In genomic region chr7:82109288-82109687, GRCh38 we compare ENCODE assay signal across 16 cellular contexts.
A peak's percentile ranks its signal among the peaks of the same experiment; 100 is the strongest.
DNase-seq lines count a peak whose midpoint lies in the region; ATAC-seq, FAIRE-seq and TF ChIP-seq lines count a peak whose summit lies in the region.
"Had no signal": no experiment of that assay in that cellular context is flagged by ENCODE, and none has a peak within 500 bp of the region (broad histone marks: within the 10 kb centered on the region; RNA-seq: fewer than 3 reads in every experiment).

No MANE protein-coding gene starts in this region.

- no peak overlapping the region for H3K4me3 Mint-ChIP-seq in osteocyte (ENCODE audit: unreplicated experiment)
- no peak overlapping the region for H3K4me3 Mint-ChIP-seq in activated CD8-positive, alpha-beta T cell treated with anti-CD3 and anti-CD28 coated beads, Interleukin-2, amount 10 ng/mL, durations not matched to agents 7 days and 5 days
- H3K4me3 Mint-ChIP-seq: activated CD8-positive, alpha-beta memory T cell treated with anti-CD3 and anti-CD28 coated beads, Interleukin-2, amount 10 ng/mL, durations not matched to agents 7 days and 5 days had no signal

- DNase-seq in Panc1 (ENCODE audit: low read depth, low spot score) (peak; percentile 15), endothelial cell of umbilical vein (ENCODE audit: low read depth, low spot score) (peak; percentile 88), osteocyte (ENCODE audit: extremely low spot score, unreplicated experiment) (no peak), putamen (ENCODE audit: low spot score) (no peak), lower lobe of right lung (no peak), inferior parietal cortex (ENCODE audit: extremely low spot score) (no peak)
- no peak for DNase-seq in activated CD8-positive, alpha-beta T cell treated with anti-CD3 and anti-CD28 coated beads, Interleukin-2, amount 10 ng/mL, durations not matched to agents 7 days and 5 days
- DNase-seq: activated CD8-positive, alpha-beta memory T cell treated with anti-CD3 and anti-CD28 coated beads, Interleukin-2, amount 10 ng/mL, durations not matched to agents 7 days and 5 days; dorsolateral prefrontal cortex; hippocampal formation; mucosa of descending colon; NCI-H345; psoas muscle; RPMI8226 had no signal

- ATAC-seq in GM18907 (IDR thresholded peaks at IDR 0.05; ENCODE audit: unreplicated experiment) (peak; percentile 53), Panc1 (no peak), lower lobe of right lung (no peak)
- no peak for ATAC-seq in activated CD8-positive, alpha-beta T cell treated with anti-CD3 and anti-CD28 coated beads, Interleukin-2, amount 10 ng/mL, durations not matched to agents 7 days and 5 days
- ATAC-seq: activated CD8-positive, alpha-beta memory T cell treated with anti-CD3 and anti-CD28 coated beads, Interleukin-2, amount 10 ng/mL, durations not matched to agents 7 days and 5 days; activated naive CD4-positive, alpha-beta T cell treated with anti-CD3 and anti-CD28 coated beads, Interleukin-2, amount 50 U/mL, for 72 hours; mucosa of descending colon had no signal

- no peaks in the 10 kb centered on the region for H4K20me1 ChIP-seq in endothelial cell of umbilical vein (replicated peaks; ENCODE audit: control insufficient read depth, extremely low read depth, insufficient read depth, low read length)

- BruUV-seq in Panc1 (replicated peaks; lab: Mats Ljungman, UMichigan) (no TSS peak), endothelial cell of umbilical vein (replicated peaks; lab: Mats Ljungman, UMichigan) (no TSS peak)

- no peak for TF ChIP-seq CTCF in Panc1 (IDR thresholded peaks at IDR 0.05)
- TF ChIP-seq CTCF in endothelial cell of umbilical vein (IDR thresholded peaks at IDR 0.05; ENCODE audit: extremely low read depth in 1 of 2, insufficient read depth in 1 of 2, low read depth in 1 of 2, low read length in 2 of 2): no peak
- TF ChIP-seq CTCF in osteocyte (IDR thresholded peaks at IDR 0.05): no peak
- no peak for TF ChIP-seq CTCF in lower lobe of right lung (IDR thresholded peaks at IDR 0.05)

- CTCF ChIA-PET in Panc1 (lab: Charles Lee): no interaction called here
- CTCF ChIA-PET in endothelial cell of umbilical vein (lab: Charles Lee): interaction anchor here (0.7 to 1.7 kb wide), 4 partner anchors 21 to 125 kb away, joined by 3 to 4 read pairs (median 3); no protein-coding TSS in a partner anchor
- CTCF ChIA-PET in activated CD8-positive, alpha-beta T cell treated with anti-CD3 and anti-CD28 coated beads, Interleukin-2, amount 10 ng/mL, durations not matched to agents 7 days and 5 days (lab: Charles Lee): no interaction called here

- H3K4me1 Mint-ChIP-seq in osteocyte (ENCODE audit: unreplicated experiment): peaks cover 11% of the 10 kb centered on the region
- H3K4me1 Mint-ChIP-seq in activated CD8-positive, alpha-beta T cell treated with anti-CD3 and anti-CD28 coated beads, Interleukin-2, amount 10 ng/mL, durations not matched to agents 7 days and 5 days (ENCODE audit: low read depth): no peaks in the 10 kb centered on the region
- H3K4me1 Mint-ChIP-seq: activated CD8-positive, alpha-beta memory T cell treated with anti-CD3 and anti-CD28 coated beads, Interleukin-2, amount 10 ng/mL, durations not matched to agents 7 days and 5 days had no signal

- no peak for TF ChIP-seq POLR2A in endothelial cell of umbilical vein (IDR thresholded peaks at IDR 0.05; ENCODE audit: low read depth, low read length)

- no peaks in the 10 kb centered on the region for H3K9me3 ChIP-seq in Panc1 (ENCODE audit: control insufficient read depth, insufficient read depth, low read depth, low read length)
- no peaks in the 10 kb centered on the region for H3K9me3 ChIP-seq in endothelial cell of umbilical vein (replicated peaks; ENCODE audit: control insufficient read depth, insufficient read depth, low read length)
- no peaks in the 10 kb centered on the region for H3K9me3 ChIP-seq in lower lobe of right lung
- H3K9me3 ChIP-seq: mucosa of descending colon, psoas muscle had no signal

- H3K4me3 ChIP-seq in Panc1 (ENCODE audit: low read depth in 2 of 2, low read length in 2 of 2): no peak overlapping the region
- H3K4me3 ChIP-seq in endothelial cell of umbilical vein (replicated peaks in 1 of 3; ENCODE audit: insufficient read depth in 1 of 3, low read depth in 1 of 3, low read length in 3 of 3): no peak overlapping the region
- no peak overlapping the region for H3K4me3 ChIP-seq in lower lobe of right lung
- H3K4me3 ChIP-seq: dorsolateral prefrontal cortex, mucosa of descending colon, psoas muscle had no signal

- H3K4me2 ChIP-seq in endothelial cell of umbilical vein (ENCODE audit: insufficient read depth, low read length): peak overlapping the region; percentile 67

- in situ Hi-C loops in Panc1 (cut with HindIII; ENCODE audit: low pct_unique_long_range_greater_than_20kb, low sequenced_read_pairs): no loop called here

- H2AFZ ChIP-seq in endothelial cell of umbilical vein (ENCODE audit: low read depth, low read length): no peak overlapping the region

- intact Hi-C loops in Panc1 (cut with micrococcal nuclease; ENCODE audit: unreplicated experiment) (no loop called here), endothelial cell of umbilical vein (cut with micrococcal nuclease) (loop anchor here (2.0 to 10.0 kb wide), 4 partner anchors 64 to 486 kb away; no protein-coding TSS in a partner anchor), lower lobe of right lung (cut with DNase I) (no loop called here)

- no peaks in the 10 kb centered on the region for H3K36me3 ChIP-seq in Panc1 (ENCODE audit: control insufficient read depth, insufficient read depth, low read length)
- no peaks in the 10 kb centered on the region for H3K36me3 ChIP-seq in endothelial cell of umbilical vein (ENCODE audit: control insufficient read depth in 2 of 2, extremely low read depth in 1 of 2, insufficient read depth in 2 of 2, low read length in 2 of 2)
- H3K36me3 ChIP-seq in lower lobe of right lung: no peaks in the 10 kb centered on the region

- peak; percentile 47 for FAIRE-seq in endothelial cell of umbilical vein (lab: Jason Lieb, UNC)

- H3K4me1 ChIP-seq in Panc1 (ENCODE audit: control insufficient read depth, insufficient read depth, low read length) (no peaks in the 10 kb centered on the region), endothelial cell of umbilical vein (ENCODE audit: control insufficient read depth, extremely low read depth, insufficient read depth, low read length) (peaks cover 27% of the 10 kb centered on the region), lower lobe of right lung (no peaks in the 10 kb centered on the region)

- dilution Hi-C loops in endothelial cell of umbilical vein (cut with MboI; ENCODE audit: extremely low pct_ligation_motif_present, low sequenced_read_pairs): no loop called here

- H3K27me3 ChIP-seq in Panc1 (ENCODE audit: control insufficient read depth, insufficient read depth, low read length) (no peaks in the 10 kb centered on the region), endothelial cell of umbilical vein (ENCODE audit: control insufficient read depth in 2 of 2, insufficient read depth in 2 of 2, low read length in 2 of 2) (no peaks in the 10 kb centered on the region), lower lobe of right lung (ENCODE audit: low read depth) (no peaks in the 10 kb centered on the region)
- H3K27me3 ChIP-seq: dorsolateral prefrontal cortex had no signal

- no peaks in the 10 kb centered on the region for H3K9me1 ChIP-seq in endothelial cell of umbilical vein (replicated peaks; ENCODE audit: control insufficient read depth, extremely low read depth, insufficient read depth, low read length)

- H3K9me3 Mint-ChIP-seq in osteocyte (ENCODE audit: unreplicated experiment): no peaks in the 10 kb centered on the region
- H3K9me3 Mint-ChIP-seq in activated CD8-positive, alpha-beta T cell treated with anti-CD3 and anti-CD28 coated beads, Interleukin-2, amount 10 ng/mL, durations not matched to agents 7 days and 5 days (ENCODE audit: insufficient read depth): no peaks in the 10 kb centered on the region

- H3K79me2 ChIP-seq in endothelial cell of umbilical vein (ENCODE audit: control insufficient read depth, insufficient read depth, low read length): no peaks in the 10 kb centered on the region

- no peaks in the 10 kb centered on the region for H3K27me3 Mint-ChIP-seq in osteocyte (ENCODE audit: unreplicated experiment)
- no peaks in the 10 kb centered on the region for H3K27me3 Mint-ChIP-seq in activated CD8-positive, alpha-beta T cell treated with anti-CD3 and anti-CD28 coated beads, Interleukin-2, amount 10 ng/mL, durations not matched to agents 7 days and 5 days (ENCODE audit: low read depth)
- H3K27me3 Mint-ChIP-seq: activated CD8-positive, alpha-beta memory T cell treated with anti-CD3 and anti-CD28 coated beads, Interleukin-2, amount 10 ng/mL, durations not matched to agents 7 days and 5 days had no signal

- peak overlapping the region; percentile 64 for H3K27ac Mint-ChIP-seq in osteocyte (ENCODE audit: unreplicated experiment)
- no peak overlapping the region for H3K27ac Mint-ChIP-seq in activated CD8-positive, alpha-beta T cell treated with anti-CD3 and anti-CD28 coated beads, Interleukin-2, amount 10 ng/mL, durations not matched to agents 7 days and 5 days
- H3K27ac Mint-ChIP-seq: activated CD8-positive, alpha-beta memory T cell treated with anti-CD3 and anti-CD28 coated beads, Interleukin-2, amount 10 ng/mL, durations not matched to agents 7 days and 5 days; activated naive CD4-positive, alpha-beta T cell treated with anti-CD3 and anti-CD28 coated beads, Interleukin-2, amount 50 U/mL, for 72 hours had no signal

- H3K9ac ChIP-seq in endothelial cell of umbilical vein (replicated peaks; ENCODE audit: extremely low read depth, insufficient read depth, low read length): peak overlapping the region; percentile 73

- H3K27ac ChIP-seq in Panc1 (ENCODE audit: low read length): no peak overlapping the region
- H3K27ac ChIP-seq in endothelial cell of umbilical vein (ENCODE audit: insufficient read depth, low read depth, low read length): peak overlapping the region; percentile 94
- no peak overlapping the region for H3K27ac ChIP-seq in lower lobe of right lung
- H3K27ac ChIP-seq: dorsolateral prefrontal cortex, psoas muscle had no signal

- no peaks in the 10 kb centered on the region for H3K36me3 Mint-ChIP-seq in osteocyte (ENCODE audit: unreplicated experiment)
- no peaks in the 10 kb centered on the region for H3K36me3 Mint-ChIP-seq in activated CD8-positive, alpha-beta T cell treated with anti-CD3 and anti-CD28 coated beads, Interleukin-2, amount 10 ng/mL, durations not matched to agents 7 days and 5 days (ENCODE audit: low read depth)
- H3K36me3 Mint-ChIP-seq: activated CD8-positive, alpha-beta memory T cell treated with anti-CD3 and anti-CD28 coated beads, Interleukin-2, amount 10 ng/mL, durations not matched to agents 7 days and 5 days; activated naive CD4-positive, alpha-beta T cell treated with anti-CD3 and anti-CD28 coated beads, Interleukin-2, amount 50 U/mL, for 72 hours had no signal

- POLR2A ChIA-PET in Panc1 (lab: Charles Lee): no interaction called here
- POLR2A ChIA-PET in endothelial cell of umbilical vein (lab: Charles Lee): no interaction called here
- POLR2A ChIA-PET in activated CD8-positive, alpha-beta T cell treated with anti-CD3 and anti-CD28 coated beads, Interleukin-2, amount 10 ng/mL, durations not matched to agents 7 days and 5 days (lab: Charles Lee): no interaction called here

TF ChIP-seq in endothelial cell of umbilical vein, 7 proteins besides CTCF, POLR2A, EP300 and RAD21 (continues in another document):
- peak; percentile 66 for TF ChIP-seq FOS (IDR thresholded peaks at IDR 0.05; ENCODE audit: borderline replicate concordance, insufficient read depth, low read length)

Comparison
In these comparisons a context has a peak if more than half of its experiments do, and no peak if none do; other contexts are left out.
1. DNase-seq: peak in Panc1 (single experiment) and endothelial cell of umbilical vein (single experiment); none in osteocyte (single experiment), activated CD8-positive, alpha-beta T cell treated with anti-CD3 and anti-CD28 coated beads, Interleukin-2, amount 10 ng/mL, durations not matched to agents 7 days and 5 days (single experiment), putamen (single experiment), lower lobe of right lung (single experiment) and inferior parietal cortex (single experiment).